2 cellular contexts compared by ENCODE assay signal in the genomic region with DNA sequence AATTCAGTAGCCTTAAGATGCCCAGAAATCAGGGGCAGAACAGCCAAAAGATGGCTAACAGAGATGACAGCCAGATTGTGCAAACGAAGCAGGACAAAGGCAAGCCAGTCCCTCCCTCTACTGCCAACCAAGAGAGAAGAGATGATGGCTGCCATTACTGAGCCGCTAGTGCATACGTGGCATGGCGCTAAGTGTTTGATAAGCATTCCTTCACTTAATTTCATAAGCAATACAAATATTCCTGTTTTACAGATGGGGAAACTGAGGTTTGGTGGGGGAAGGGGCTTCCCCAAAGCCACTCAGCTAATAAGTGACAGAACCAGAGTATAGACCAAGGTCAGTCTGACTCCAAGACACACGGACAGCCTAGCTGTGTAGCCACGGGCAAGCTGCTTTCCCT.
TF ChIP-seq lines count a peak whose summit lies in the region.

No MANE protein-coding gene starts in this region.

TF ChIP-seq in K562, 482 proteins besides CTCF, POLR2A, EP300 and RAD21:
- TF ChIP-seq SMAD4 (CRISPR knock-in tag; conservative IDR thresholded peaks at IDR 0.05) (no peak), CC2D1A (IDR thresholded peaks at IDR 0.05) (no peak), ZNF507 (tag; conservative IDR thresholded peaks at IDR 0.05) (no peak), ZBTB33 (CRISPR knock-in tag; IDR thresholded peaks at IDR 0.05) (peak; percentile 90), YY1 (IDR thresholded peaks at IDR 0.05; ENCODE audit: borderline replicate concordance in 1 of 3, control insufficient read depth in 1 of 3, extremely low read depth in 1 of 3, insufficient read depth in 3 of 3, insufficient read length in 1 of 3, insufficient replicate concordance in 2 of 3, low read depth in 1 of 3, low read length in 2 of 3) (peak in 1 of 3 experiments; percentile 24), SNAPC5 (CRISPR knock-in tag; IDR thresholded peaks at IDR 0.05) (no peak), CREB3L1 (IDR thresholded peaks at IDR 0.05; ENCODE audit: borderline replicate concordance, low read depth) (peak; percentile 18; the same call in 1 of the 2 replicates)
TF ChIP-seq in K562: peak in this region for 3.

TF ChIP-seq in WTC11, 78 proteins besides CTCF, POLR2A, EP300 and RAD21:
- TF ChIP-seq ZNF317 (CRISPR knock-in tag; IDR thresholded peaks at IDR 0.05; ENCODE audit: borderline replicate concordance, low read depth) (no peak), NFATC4 (CRISPR knock-in tag; IDR thresholded peaks at IDR 0.05) (no peak), ATF2 (CRISPR knock-in tag; IDR thresholded peaks at IDR 0.05; ENCODE audit: borderline replicate concordance, low read depth) (no peak), SOX15 (CRISPR knock-in tag; IDR thresholded peaks at IDR 0.05) (no peak), MAX (CRISPR knock-in tag; IDR thresholded peaks at IDR 0.05) (no peak), GABPB1 (CRISPR knock-in tag; IDR thresholded peaks at IDR 0.05) (no peak)
